In genomic region chr14:56603648-56604047, GRCh38 we compare ENCODE assay signal across 23 cellular contexts.
"Had no signal": no experiment of that assay in that cellular context is flagged by ENCODE, and none has a peak within 500 bp of the region (broad histone marks: within the 10 kb centered on the region; RNA-seq: fewer than 3 reads in every experiment).

No MANE protein-coding gene starts in this region.

- DNase-seq: Karpas-422, KG1, MG63, NCI-H1092, NCI-H1105 treated with DMSO at 0.1 percent for 48 hours, NCI-H1417 treated with DMSO at 0.1 percent for 48 hours, NCI-H146, NCI-H1694 treated with DMSO at 0.1 percent for 48 hours, NCI-H1930, NCI-H2081, NCI-H2107, NCI-H226, NCI-H446, NCI-H510A, NCI-H524 treated with DMSO at 0.1 percent for 48 hours, NCI-H69, NCI-H774, PC-3, SHP77, SK-N-SH had no signal

- H3K4me2 ChIP-seq: SK-N-SH had no signal

- H3K27ac ChIP-seq: HL-60, RWPE1 had no signal

- H3K4me3 ChIP-seq: MG63 had no signal

- ATAC-seq: Panc1, PC-3 had no signal

- H3K27me3 ChIP-seq: MG63 had no signal

- H3K9ac ChIP-seq: SK-N-SH had no signal

- H3K9me3 ChIP-seq: MG63, SK-N-SH had no signal

- H3K36me3 ChIP-seq: MG63 had no signal
